Comparison of ENCODE assay signal across 1 cellular context in genomic region chr14:23539209-23539866, GRCh38.
TF ChIP-seq lines count a peak whose summit lies in the region.

No MANE protein-coding gene starts in this region.

TF ChIP-seq in HepG2, 621 proteins besides CTCF, POLR2A, EP300 and RAD21 (continued from another document and continues in another):
- TF ChIP-seq E2F5 (CRISPR knock-in tag; conservative IDR thresholded peaks at IDR 0.05) (no peak), CC2D1A (CRISPR knock-in tag; IDR thresholded peaks at IDR 0.05) (0 out of 2 replicates have a peak, but pooled peaks have one; percentile 20), CHD4 (IDR thresholded peaks at IDR 0.05; ENCODE audit: borderline replicate concordance, low read length) (no peak), ZNF687 (CRISPR knock-in tag; IDR thresholded peaks at IDR 0.05) (peak; percentile 39), ZFP37 (CRISPR knock-in tag; IDR thresholded peaks at IDR 0.05; ENCODE audit: borderline replicate concordance) (peak; percentile 89; the same call in 1 of the 2 replicates), MEIS2 (CRISPR knock-in tag; IDR thresholded peaks at IDR 0.05) (peak; percentile 28; the same call in 1 of the 2 replicates), ZNF691 (CRISPR knock-in tag; IDR thresholded peaks at IDR 0.05; ENCODE audit: borderline replicate concordance, low read depth) (no peak), HOXA5 (CRISPR knock-in tag; IDR thresholded peaks at IDR 0.05) (no peak; the same call in 1 of the 2 replicates), ZNF766 (CRISPR knock-in tag; IDR thresholded peaks at IDR 0.05; ENCODE audit: borderline replicate concordance) (0 out of 2 replicates have a peak, but pooled peaks have one; percentile 16), PCBP2 (optimal IDR thresholded peaks at IDR 0.05; ENCODE audit: low read depth, low read length, poor library complexity, severe bottlenecking) (no peak), RXRA (CRISPR knock-in tag; IDR thresholded peaks at IDR 0.05) (0 out of 2 replicates have a peak, but pooled peaks have one; percentile 18), CREM (IDR thresholded peaks at IDR 0.05) (no peak), CREM (CRISPR knock-in tag; IDR thresholded peaks at IDR 0.05) (no peak), ZNF781 (CRISPR knock-in tag; IDR thresholded peaks at IDR 0.05; ENCODE audit: borderline replicate concordance, not compliant biosample characterization) (no peak), KMT2A (CRISPR knock-in tag; IDR thresholded peaks at IDR 0.05) (no peak), ZFP36L2 (CRISPR knock-in tag; IDR thresholded peaks at IDR 0.05) (0 out of 2 replicates have a peak, but pooled peaks have one; percentile 66), ZBTB34 (CRISPR knock-in tag; IDR thresholded peaks at IDR 0.05) (no peak), ARID5B (CRISPR knock-in tag; IDR thresholded peaks at IDR 0.05) (0 out of 2 replicates have a peak, but pooled peaks have one; percentile 14), SMC3 (IDR thresholded peaks at IDR 0.05; ENCODE audit: low read length) (peak; percentile 80), POGZ (CRISPR knock-in tag; IDR thresholded peaks at IDR 0.05) (0 out of 2 replicates have a peak, but pooled peaks have one; percentile 11), KDM3A (CRISPR knock-in tag; IDR thresholded peaks at IDR 0.05; ENCODE audit: low read depth) (no peak), ZSCAN12 (CRISPR knock-in tag; IDR thresholded peaks at IDR 0.05) (no peak), SIX1 (CRISPR knock-in tag; IDR thresholded peaks at IDR 0.05; ENCODE audit: borderline replicate concordance) (no peak), HNF4A (CRISPR knock-in tag; IDR thresholded peaks at IDR 0.05) (0 out of 2 replicates have a peak, but pooled peaks have one; percentile 6), TCF7 (IDR thresholded peaks at IDR 0.05; ENCODE audit: low read depth) (no peak), ZNF460 (CRISPR knock-in tag; IDR thresholded peaks at IDR 0.05; ENCODE audit: borderline replicate concordance) (no peak), STAT6 (CRISPR knock-in tag; IDR thresholded peaks at IDR 0.05; ENCODE audit: borderline replicate concordance) (no peak), ZBTB2 (CRISPR knock-in tag; IDR thresholded peaks at IDR 0.05; ENCODE audit: low read depth) (no peak), ZFP90 (CRISPR knock-in tag; IDR thresholded peaks at IDR 0.05; ENCODE audit: borderline replicate concordance) (no peak), SP2 (CRISPR knock-in tag; IDR thresholded peaks at IDR 0.05) (no peak), ZNF740 (CRISPR knock-in tag; IDR thresholded peaks at IDR 0.05) (0 out of 2 replicates have a peak, but pooled peaks have one; percentile 31), FOXK2 (IDR thresholded peaks at IDR 0.05) (no peak), ZBTB7A (CRISPR knock-in tag; IDR thresholded peaks at IDR 0.05) (peak; percentile 72; the same call in 1 of the 2 replicates), HNF4G (IDR thresholded peaks at IDR 0.05; ENCODE audit: borderline replicate concordance, low read depth, low read length) (0 out of 2 replicates have a peak, but pooled peaks have one; percentile 18), HNF4G (CRISPR knock-in tag; IDR thresholded peaks at IDR 0.05; ENCODE audit: borderline replicate concordance, low read depth) (no peak; the same call in 1 of the 2 replicates), ZNF788 (CRISPR knock-in tag; IDR thresholded peaks at IDR 0.05; ENCODE audit: borderline replicate concordance) (peak; percentile 41; the same call in 1 of the 2 replicates), ZNF839 (CRISPR knock-in tag; IDR thresholded peaks at IDR 0.05; ENCODE audit: borderline replicate concordance) (no peak), ZNF382 (CRISPR knock-in tag; IDR thresholded peaks at IDR 0.05; ENCODE audit: borderline replicate concordance) (no peak), HMGXB4 (CRISPR knock-in tag; IDR thresholded peaks at IDR 0.05; ENCODE audit: borderline replicate concordance in 1 of 2, low read depth in 1 of 2) (peak; percentile 49 to 75; a peak in 3 of 4 replicates), ZGPAT (CRISPR knock-in tag; IDR thresholded peaks at IDR 0.05) (0 out of 2 replicates have a peak, but pooled peaks have one; percentile 23)
